1 cellular context compared by ENCODE assay signal in the genomic region with DNA sequence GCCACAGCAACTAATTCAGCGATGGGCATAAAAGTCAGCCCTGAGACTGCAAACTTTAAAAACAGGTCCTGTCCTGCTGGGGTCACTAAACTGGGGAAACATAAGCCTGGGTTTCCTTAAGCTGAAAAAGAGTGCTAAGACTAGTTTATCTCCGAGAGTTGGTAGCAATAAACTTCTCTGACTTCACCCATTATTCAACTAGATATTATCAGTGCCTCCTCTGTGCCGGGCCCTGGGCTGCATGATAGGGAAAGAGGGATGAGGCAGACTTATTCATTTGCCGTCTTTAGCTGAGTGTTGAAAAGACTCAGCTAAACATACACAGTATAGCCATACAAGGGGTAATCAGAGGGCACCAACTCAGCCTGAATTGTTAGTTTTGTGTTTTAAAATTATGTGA.
TF ChIP-seq lines count a peak whose summit lies in the region.

No MANE protein-coding gene starts in this region.

TF ChIP-seq in K562, 482 proteins besides CTCF, POLR2A, EP300 and RAD21 (continued from another document):
- TF ChIP-seq, protein P1, sequence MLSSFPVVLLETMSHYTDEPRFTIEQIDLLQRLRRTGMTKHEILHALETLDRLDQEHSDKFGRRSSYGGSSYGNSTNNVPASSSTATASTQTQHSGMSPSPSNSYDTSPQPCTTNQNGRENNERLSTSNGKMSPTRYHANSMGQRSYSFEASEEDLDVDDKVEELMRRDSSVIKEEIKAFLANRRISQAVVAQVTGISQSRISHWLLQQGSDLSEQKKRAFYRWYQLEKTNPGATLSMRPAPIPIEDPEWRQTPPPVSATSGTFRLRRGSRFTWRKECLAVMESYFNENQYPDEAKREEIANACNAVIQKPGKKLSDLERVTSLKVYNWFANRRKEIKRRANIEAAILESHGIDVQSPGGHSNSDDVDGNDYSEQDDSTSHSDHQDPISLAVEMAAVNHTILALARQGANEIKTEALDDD (IDR thresholded peaks at IDR 0.05) = peak; percentile 94
